In the genomic region with DNA sequence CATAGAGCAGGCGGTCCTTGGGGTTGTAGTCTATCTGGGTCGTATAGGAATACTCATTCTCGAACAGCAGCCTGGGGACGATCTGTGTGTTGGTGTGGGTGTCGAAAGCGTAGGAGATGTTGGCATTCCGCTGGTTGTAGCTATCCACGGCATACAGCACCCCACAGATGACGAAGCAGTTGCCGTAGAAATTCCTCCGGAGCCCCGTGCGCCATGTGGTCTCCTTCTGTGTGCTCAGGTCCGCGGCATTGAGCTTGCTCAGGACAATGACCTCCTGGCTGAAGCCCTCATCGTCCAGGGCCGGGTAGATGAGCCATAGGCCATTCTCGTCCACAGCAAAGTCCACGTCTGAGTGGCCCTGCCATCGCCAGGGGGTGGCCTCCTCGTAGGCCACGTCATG, we compare ENCODE assay signal across 1 cellular context.
TF ChIP-seq lines count a peak whose summit lies in the region.

No MANE protein-coding gene starts in this region.

TF ChIP-seq in K562, 482 proteins besides CTCF, POLR2A, EP300 and RAD21:
- TF ChIP-seq SAP30 (IDR thresholded peaks at IDR 0.05; ENCODE audit: borderline replicate concordance, insufficient read depth, low read depth, low read length, poor library complexity, severe bottlenecking) (no peak), SMARCA5 (IDR thresholded peaks at IDR 0.05) (no peak), PHF20 (IDR thresholded peaks at IDR 0.05; ENCODE audit: partially characterized antibody) (no peak), FOXP1 (CRISPR knock-in tag; IDR thresholded peaks at IDR 0.05) (no peak), KDM2B (CRISPR knock-in tag; IDR thresholded peaks at IDR 0.05) (no peak), MEIS2 (IDR thresholded peaks at IDR 0.05; ENCODE audit: partially characterized antibody) (no peak)
- TF ChIP-seq, protein P1, sequence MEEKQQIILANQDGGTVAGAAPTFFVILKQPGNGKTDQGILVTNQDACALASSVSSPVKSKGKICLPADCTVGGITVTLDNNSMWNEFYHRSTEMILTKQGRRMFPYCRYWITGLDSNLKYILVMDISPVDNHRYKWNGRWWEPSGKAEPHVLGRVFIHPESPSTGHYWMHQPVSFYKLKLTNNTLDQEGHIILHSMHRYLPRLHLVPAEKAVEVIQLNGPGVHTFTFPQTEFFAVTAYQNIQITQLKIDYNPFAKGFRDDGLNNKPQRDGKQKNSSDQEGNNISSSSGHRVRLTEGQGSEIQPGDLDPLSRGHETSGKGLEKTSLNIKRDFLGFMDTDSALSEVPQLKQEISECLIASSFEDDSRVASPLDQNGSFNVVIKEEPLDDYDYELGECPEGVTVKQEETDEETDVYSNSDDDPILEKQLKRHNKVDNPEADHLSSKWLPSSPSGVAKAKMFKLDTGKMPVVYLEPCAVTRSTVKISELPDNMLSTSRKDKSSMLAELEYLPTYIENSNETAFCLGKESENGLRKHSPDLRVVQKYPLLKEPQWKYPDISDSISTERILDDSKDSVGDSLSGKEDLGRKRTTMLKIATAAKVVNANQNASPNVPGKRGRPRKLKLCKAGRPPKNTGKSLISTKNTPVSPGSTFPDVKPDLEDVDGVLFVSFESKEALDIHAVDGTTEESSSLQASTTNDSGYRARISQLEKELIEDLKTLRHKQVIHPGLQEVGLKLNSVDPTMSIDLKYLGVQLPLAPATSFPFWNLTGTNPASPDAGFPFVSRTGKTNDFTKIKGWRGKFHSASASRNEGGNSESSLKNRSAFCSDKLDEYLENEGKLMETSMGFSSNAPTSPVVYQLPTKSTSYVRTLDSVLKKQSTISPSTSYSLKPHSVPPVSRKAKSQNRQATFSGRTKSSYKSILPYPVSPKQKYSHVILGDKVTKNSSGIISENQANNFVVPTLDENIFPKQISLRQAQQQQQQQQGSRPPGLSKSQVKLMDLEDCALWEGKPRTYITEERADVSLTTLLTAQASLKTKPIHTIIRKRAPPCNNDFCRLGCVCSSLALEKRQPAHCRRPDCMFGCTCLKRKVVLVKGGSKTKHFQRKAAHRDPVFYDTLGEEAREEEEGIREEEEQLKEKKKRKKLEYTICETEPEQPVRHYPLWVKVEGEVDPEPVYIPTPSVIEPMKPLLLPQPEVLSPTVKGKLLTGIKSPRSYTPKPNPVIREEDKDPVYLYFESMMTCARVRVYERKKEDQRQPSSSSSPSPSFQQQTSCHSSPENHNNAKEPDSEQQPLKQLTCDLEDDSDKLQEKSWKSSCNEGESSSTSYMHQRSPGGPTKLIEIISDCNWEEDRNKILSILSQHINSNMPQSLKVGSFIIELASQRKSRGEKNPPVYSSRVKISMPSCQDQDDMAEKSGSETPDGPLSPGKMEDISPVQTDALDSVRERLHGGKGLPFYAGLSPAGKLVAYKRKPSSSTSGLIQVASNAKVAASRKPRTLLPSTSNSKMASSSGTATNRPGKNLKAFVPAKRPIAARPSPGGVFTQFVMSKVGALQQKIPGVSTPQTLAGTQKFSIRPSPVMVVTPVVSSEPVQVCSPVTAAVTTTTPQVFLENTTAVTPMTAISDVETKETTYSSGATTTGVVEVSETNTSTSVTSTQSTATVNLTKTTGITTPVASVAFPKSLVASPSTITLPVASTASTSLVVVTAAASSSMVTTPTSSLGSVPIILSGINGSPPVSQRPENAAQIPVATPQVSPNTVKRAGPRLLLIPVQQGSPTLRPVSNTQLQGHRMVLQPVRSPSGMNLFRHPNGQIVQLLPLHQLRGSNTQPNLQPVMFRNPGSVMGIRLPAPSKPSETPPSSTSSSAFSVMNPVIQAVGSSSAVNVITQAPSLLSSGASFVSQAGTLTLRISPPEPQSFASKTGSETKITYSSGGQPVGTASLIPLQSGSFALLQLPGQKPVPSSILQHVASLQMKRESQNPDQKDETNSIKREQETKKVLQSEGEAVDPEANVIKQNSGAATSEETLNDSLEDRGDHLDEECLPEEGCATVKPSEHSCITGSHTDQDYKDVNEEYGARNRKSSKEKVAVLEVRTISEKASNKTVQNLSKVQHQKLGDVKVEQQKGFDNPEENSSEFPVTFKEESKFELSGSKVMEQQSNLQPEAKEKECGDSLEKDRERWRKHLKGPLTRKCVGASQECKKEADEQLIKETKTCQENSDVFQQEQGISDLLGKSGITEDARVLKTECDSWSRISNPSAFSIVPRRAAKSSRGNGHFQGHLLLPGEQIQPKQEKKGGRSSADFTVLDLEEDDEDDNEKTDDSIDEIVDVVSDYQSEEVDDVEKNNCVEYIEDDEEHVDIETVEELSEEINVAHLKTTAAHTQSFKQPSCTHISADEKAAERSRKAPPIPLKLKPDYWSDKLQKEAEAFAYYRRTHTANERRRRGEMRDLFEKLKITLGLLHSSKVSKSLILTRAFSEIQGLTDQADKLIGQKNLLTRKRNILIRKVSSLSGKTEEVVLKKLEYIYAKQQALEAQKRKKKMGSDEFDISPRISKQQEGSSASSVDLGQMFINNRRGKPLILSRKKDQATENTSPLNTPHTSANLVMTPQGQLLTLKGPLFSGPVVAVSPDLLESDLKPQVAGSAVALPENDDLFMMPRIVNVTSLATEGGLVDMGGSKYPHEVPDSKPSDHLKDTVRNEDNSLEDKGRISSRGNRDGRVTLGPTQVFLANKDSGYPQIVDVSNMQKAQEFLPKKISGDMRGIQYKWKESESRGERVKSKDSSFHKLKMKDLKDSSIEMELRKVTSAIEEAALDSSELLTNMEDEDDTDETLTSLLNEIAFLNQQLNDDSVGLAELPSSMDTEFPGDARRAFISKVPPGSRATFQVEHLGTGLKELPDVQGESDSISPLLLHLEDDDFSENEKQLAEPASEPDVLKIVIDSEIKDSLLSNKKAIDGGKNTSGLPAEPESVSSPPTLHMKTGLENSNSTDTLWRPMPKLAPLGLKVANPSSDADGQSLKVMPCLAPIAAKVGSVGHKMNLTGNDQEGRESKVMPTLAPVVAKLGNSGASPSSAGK (IDR thresholded peaks at IDR 0.05): peak; percentile 44; the same call in 1 of the 2 replicates
